ENCODE assay signal across 8 cellular contexts in the genomic region with DNA sequence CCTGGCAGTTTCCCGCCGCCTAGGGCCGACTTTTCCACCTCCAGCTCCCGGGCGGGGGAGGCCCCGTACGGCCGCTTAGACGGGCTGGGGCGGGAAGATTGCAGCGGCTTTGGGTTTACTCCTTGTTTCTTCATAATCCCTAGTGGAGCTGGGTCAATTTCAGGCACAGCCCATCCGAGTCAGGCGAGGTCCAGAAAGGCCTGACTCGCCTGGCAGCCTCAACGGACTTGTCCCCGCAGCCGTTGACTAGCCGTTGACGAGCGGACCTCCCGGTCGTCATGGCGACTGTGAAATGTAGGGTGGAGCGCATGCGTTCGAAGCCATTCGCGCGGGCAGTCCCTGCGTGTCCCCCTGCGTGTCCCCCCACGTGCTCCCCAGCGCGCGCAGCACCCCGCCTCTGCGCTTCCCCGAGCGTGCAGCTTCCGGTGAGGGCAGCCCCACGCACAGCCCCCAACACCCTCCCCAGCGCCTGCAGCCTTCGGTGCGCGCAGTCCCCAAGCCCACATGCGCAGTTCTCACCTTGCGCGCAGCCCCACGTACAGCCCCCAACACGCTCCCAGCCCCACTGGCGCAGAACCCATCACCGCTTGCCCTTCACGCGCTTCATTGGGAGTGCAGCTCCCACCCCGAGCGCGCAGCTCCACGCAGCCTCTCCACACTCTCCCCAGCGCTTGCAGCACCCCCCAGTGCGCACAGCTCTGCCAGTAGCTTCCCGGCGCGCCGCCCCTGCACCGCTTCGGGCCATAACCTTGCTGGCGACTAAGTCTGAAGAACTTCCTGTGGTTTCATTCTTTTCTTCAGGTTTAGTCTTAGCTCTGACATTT.
DNase-seq lines count a peak whose midpoint lies in the region; ATAC-seq, FAIRE-seq and TF ChIP-seq lines count a peak whose summit lies in the region.

No MANE protein-coding gene starts in this region.

- H3K79me2 ChIP-seq in SK-N-SH (ENCODE audit: insufficient read depth): peaks cover 14% of the 10 kb centered on the region; the same call in 1 of the 2 replicates

- H2BK120ac ChIP-seq in mesenchymal stem cell (ENCODE audit: low read depth, low read length): no peak overlapping the region

- H3K27ac ChIP-seq in SK-N-SH (ENCODE audit: low read depth in 2 of 2, low read length in 1 of 2): peak overlapping the region; percentile 45 to 47
- peak overlapping the region in 39 of 59 donors; percentile 24 to 78 (median 56) for H3K27ac ChIP-seq in dorsolateral prefrontal cortex
- H3K27ac ChIP-seq in mesenchymal stem cell (ENCODE audit: low read length, poor library complexity, severe bottlenecking): peak overlapping the region; percentile 57
- no peak overlapping the region for H3K27ac ChIP-seq in upper lobe of left lung

- H3F3A ChIP-seq in SK-N-SH (replicated peaks; ENCODE audit: insufficient read depth): peaks cover 21% of the 10 kb centered on the region

- H3K4ac ChIP-seq in mesenchymal stem cell (ENCODE audit: low read depth in 1 of 2, low read length in 2 of 2): no peak overlapping the region

- H2AK5ac ChIP-seq in mesenchymal stem cell (ENCODE audit: low read length, severe bottlenecking): no peak overlapping the region

- intact Hi-C loops in dorsolateral prefrontal cortex (cut with DNase I): loop anchor here in 1 of 2 donors (10.0 kb wide), 1 partner anchor 439 kb away; no protein-coding TSS in a partner anchor

- H3K4me2 ChIP-seq in SK-N-SH (peak overlapping the region; percentile 95), mesenchymal stem cell (ENCODE audit: low read length, poor library complexity, severe bottlenecking) (peak overlapping the region; percentile 92)

- TF ChIP-seq CTCF in AG10803 (conservative IDR thresholded peaks at IDR 0.05; ENCODE audit: low read length) (no peak), SK-N-SH (IDR thresholded peaks at IDR 0.05) (0 out of 2 replicates have a peak, but pooled peaks have one; percentile 57), dorsolateral prefrontal cortex (IDR thresholded peaks at IDR 0.05 in 54 of 56, conservative IDR thresholded peaks at IDR 0.05 in 2 of 56; ENCODE audit: low read depth in 1 of 56, partially characterized antibody in 56 of 56) (peak in 4 of 56 donors; percentile 10 to 18 (median 14)), upper lobe of left lung (IDR thresholded peaks at IDR 0.05) (no peak)

- TF ChIP-seq EP300 in SK-N-SH (IDR thresholded peaks at IDR 0.05; ENCODE audit: borderline replicate concordance in 1 of 2, low read depth in 1 of 2, low read length in 1 of 2) (peak in 1 of 2 experiments; percentile 3; a peak in 1 of 4 replicates), upper lobe of left lung (IDR thresholded peaks at IDR 0.05) (no peak)

- peak overlapping the region; percentile 41 for H4K8ac ChIP-seq in mesenchymal stem cell (ENCODE audit: low read length)

- peak overlapping the region; percentile 99 for H2AFZ ChIP-seq in SK-N-SH (ENCODE audit: low read depth)
- no peak overlapping the region for H2AFZ ChIP-seq in mesenchymal stem cell (ENCODE audit: low read depth, low read length)

- CTCF ChIA-PET in SK-N-SH (lab: Yijun Ruan, JAX): interaction anchor here (0.6 to 2.3 kb wide), 8 partner anchors 148 to 439 kb away, joined by 3 to 19 read pairs (median 3); no protein-coding TSS in a partner anchor

- H4K91ac ChIP-seq in mesenchymal stem cell (ENCODE audit: low read length): no peak overlapping the region

- no peaks in the 10 kb centered on the region for H3K27me3 ChIP-seq in SK-N-SH (ENCODE audit: insufficient read depth)
- H3K27me3 ChIP-seq in dorsolateral prefrontal cortex: peaks cover 0 to 20% (median 0%) of the 10 kb centered on the region in 45 donors
- H3K27me3 ChIP-seq in mesenchymal stem cell (ENCODE audit: control insufficient read depth in 1 of 2, insufficient read depth in 1 of 2, low read length in 2 of 2): peaks cover 0 to 17% of the 10 kb centered on the region in 2 experiments
- peaks cover 0 to 7% (median 0%) of the 10 kb centered on the region in 4 donors for H3K27me3 ChIP-seq in upper lobe of left lung

- no peak for TF ChIP-seq POLR2A in upper lobe of left lung (IDR thresholded peaks at IDR 0.05)

- no peak overlapping the region for H2BK15ac ChIP-seq in mesenchymal stem cell (ENCODE audit: low read depth, poor library complexity, severe bottlenecking)

- peak overlapping the region in 1 of 2 experiments; percentile 20 for H3K14ac ChIP-seq in mesenchymal stem cell (ENCODE audit: low read length in 2 of 2)

- peaks cover 0 to 10% of the 10 kb centered on the region in 2 experiments; a peak in 1 of 4 replicates for H3K4me1 ChIP-seq in SK-N-SH (ENCODE audit: control insufficient read depth in 1 of 2, insufficient read depth in 2 of 2, low read depth in 1 of 2, low read length in 1 of 2)
- peaks cover 5% of the 10 kb centered on the region for H3K4me1 ChIP-seq in mesenchymal stem cell (ENCODE audit: control insufficient read depth, insufficient read depth, low read depth, low read length)
- peaks cover 9 to 16% (median 14%) of the 10 kb centered on the region in 4 donors for H3K4me1 ChIP-seq in upper lobe of left lung

- DNase-seq in AG10803 (ENCODE audit: low read depth) (peak; percentile 13), HTR-8/SVneo (ENCODE audit: insufficient read length, low spot score) (peak; percentile 1), SK-N-SH (peak; percentile 73), dorsolateral prefrontal cortex (peak; percentile 35 to 85 (median 80)), mesenchymal stem cell (peak; percentile 61), upper lobe of left lung (peak in 1 of 2 donors; percentile 84), epidermal melanocyte (ENCODE audit: insufficient read length, low spot score) (no peak), NCI-H2029 (lab: John Stamatoyannopoulos, UW) (no peak)

- H2BK12ac ChIP-seq in mesenchymal stem cell (ENCODE audit: low read length in 2 of 2): no peak overlapping the region

- H3K9me2 ChIP-seq in SK-N-SH: no peaks in the 10 kb centered on the region

- H3K18ac ChIP-seq in mesenchymal stem cell (ENCODE audit: low read depth in 1 of 2, low read length in 2 of 2): peak overlapping the region; percentile 6 to 12

- H3K79me1 ChIP-seq in mesenchymal stem cell (replicated peaks; ENCODE audit: low read length, poor library complexity, severe bottlenecking): no peaks in the 10 kb centered on the region

- H4K20me1 ChIP-seq in SK-N-SH (ENCODE audit: insufficient read depth): no peaks in the 10 kb centered on the region

- TF ChIP-seq RAD21 in SK-N-SH (IDR thresholded peaks at IDR 0.05; ENCODE audit: low read length): peak; percentile 30; the same call in 1 of the 2 replicates

- no peak for FAIRE-seq in HTR-8/SVneo (lab: Jason Lieb, UNC)

- H3K9me3 ChIP-seq in SK-N-SH: no peaks in the 10 kb centered on the region
- H3K9me3 ChIP-seq in mesenchymal stem cell (ENCODE audit: control insufficient read depth, low read length): no peaks in the 10 kb centered on the region
- H3K9me3 ChIP-seq in upper lobe of left lung: no peaks in the 10 kb centered on the region

- H3K4me3 ChIP-seq in AG10803 (ENCODE audit: low read length) (peak overlapping the region; percentile 45), SK-N-SH (ENCODE audit: low read depth in 2 of 2, low read length in 1 of 2) (peak overlapping the region; percentile 59 to 90), dorsolateral prefrontal cortex (peak overlapping the region; percentile 36 to 72 (median 55)), mesenchymal stem cell (ENCODE audit: insufficient read depth in 1 of 2, low read depth in 1 of 2, low read length in 2 of 2) (peak overlapping the region; percentile 70 to 71), upper lobe of left lung (peak overlapping the region in 3 of 4 donors; percentile 30 to 45 (median 38))

- peak overlapping the region; percentile 44 for H2BK5ac ChIP-seq in mesenchymal stem cell (ENCODE audit: low read depth, low read length, poor library complexity, severe bottlenecking)

- under 1% methylated on average over 37 of the region's 67 CpGs for WGBS in SK-N-SH (ENCODE audit: low lambda C conversion rate)
- 1% methylated on average over 59 of the region's 67 CpGs for WGBS in mesenchymal stem cell
- 2% methylated on average over 21 to 38 of the region's 67 CpGs for WGBS in upper lobe of left lung, 2 donors

- POLR2A ChIA-PET in SK-N-SH (lab: Yijun Ruan, JAX): no interaction called here

- H3K9ac ChIP-seq in SK-N-SH: peak overlapping the region; percentile 73
- no peak overlapping the region for H3K9ac ChIP-seq in mesenchymal stem cell (ENCODE audit: low read length)

- H3K36me3 ChIP-seq in SK-N-SH (replicated peaks in 1 of 2; ENCODE audit: control insufficient read depth in 1 of 2, insufficient read depth in 2 of 2, low read length in 1 of 2) (no peaks in the 10 kb centered on the region), mesenchymal stem cell (ENCODE audit: control insufficient read depth in 1 of 2, insufficient read depth in 2 of 2, low read depth in 1 of 2, low read length in 2 of 2) (no peaks in the 10 kb centered on the region), upper lobe of left lung (no peaks in the 10 kb centered on the region)

- ATAC-seq in upper lobe of left lung (ENCODE audit: low FRiP score in 2 of 2): peak; percentile 53 to 64

- peak overlapping the region in 1 of 2 experiments; percentile 89 for H3K23ac ChIP-seq in mesenchymal stem cell (ENCODE audit: low read length in 2 of 2)

TF ChIP-seq in SK-N-SH, 30 proteins besides CTCF, POLR2A, EP300 and RAD21 (continues in another document):
- TF ChIP-seq MEF2A (IDR thresholded peaks at IDR 0.05; ENCODE audit: borderline replicate concordance, low read depth) (no peak), MXI1 (IDR thresholded peaks at IDR 0.05; ENCODE audit: low read depth, low read length) (peak; percentile 52; the same call in 1 of the 2 replicates), YY1 (IDR thresholded peaks at IDR 0.05; ENCODE audit: low read depth) (peak; percentile 58), RCOR1 (IDR thresholded peaks at IDR 0.05; ENCODE audit: low read length) (peak; percentile 29; the same call in 1 of the 2 replicates), EZH2phosphoT487 (IDR thresholded peaks at IDR 0.05; ENCODE audit: borderline replicate concordance, low read depth) (no peak), SMC3 (IDR thresholded peaks at IDR 0.05; ENCODE audit: low read depth, low read length) (peak; percentile 41)
- TF ChIP-seq, protein P1, sequence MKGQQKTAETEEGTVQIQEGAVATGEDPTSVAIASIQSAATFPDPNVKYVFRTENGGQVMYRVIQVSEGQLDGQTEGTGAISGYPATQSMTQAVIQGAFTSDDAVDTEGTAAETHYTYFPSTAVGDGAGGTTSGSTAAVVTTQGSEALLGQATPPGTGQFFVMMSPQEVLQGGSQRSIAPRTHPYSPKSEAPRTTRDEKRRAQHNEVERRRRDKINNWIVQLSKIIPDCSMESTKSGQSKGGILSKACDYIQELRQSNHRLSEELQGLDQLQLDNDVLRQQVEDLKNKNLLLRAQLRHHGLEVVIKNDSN (IDR thresholded peaks at IDR 0.05; ENCODE audit: borderline replicate concordance, low read depth): peak; percentile 64; the same call in 1 of the 2 replicates

Comparison
In these comparisons a context has a peak if more than half of its experiments do, and no peak if none do; other contexts are left out.
1. DNase-seq: peak in AG10803 (single experiment), HTR-8/SVneo (single experiment), SK-N-SH (single experiment), dorsolateral prefrontal cortex (10 of 10) and mesenchymal stem cell (single experiment); none in epidermal melanocyte (single experiment) and NCI-H2029 (single experiment).
2. H3K27ac ChIP-seq: peak in SK-N-SH (2 of 2), dorsolateral prefrontal cortex (39 of 59) and mesenchymal stem cell (single experiment); none in upper lobe of left lung (0 of 4).
3. Peak in every context shown above with its lines, with median percentiles within 50 percentile points of each other: H3K4me3 ChIP-seq.